8 cellular contexts compared by ENCODE assay signal in genomic region chr5:36878421-36879088, GRCh38. TPM values are rescaled to one million over a fixed set of nuclear protein-coding genes. Genes with fewer than 3 reads are reported as not detected.
DNase-seq lines count a peak whose midpoint lies in the region; ATAC-seq and TF ChIP-seq lines count a peak whose summit lies in the region.

No MANE protein-coding gene starts in this region.

- H3K4me3 Mint-ChIP-seq in activated naive CD8-positive, alpha-beta T cell treated with anti-CD3 and anti-CD28 coated beads, Interleukin-2, amount 50 U/mL, for 24 hours, result peak overlapping the region; percentile 89

- H3K9ac ChIP-seq in skeletal muscle satellite cell (ENCODE audit: low read depth, low read length), result peak overlapping the region; percentile 99

- H3K36me3 Mint-ChIP-seq in activated naive CD8-positive, alpha-beta T cell treated with anti-CD3 and anti-CD28 coated beads, Interleukin-2, amount 50 U/mL, for 24 hours (ENCODE audit: low read depth), result peaks cover 7% of the 10 kb centered on the region

- H3K27ac Mint-ChIP-seq in activated naive CD8-positive, alpha-beta T cell treated with anti-CD3 and anti-CD28 coated beads, Interleukin-2, amount 50 U/mL, for 24 hours, result peak overlapping the region; percentile 98

- H3K4me2 ChIP-seq in skeletal muscle satellite cell (ENCODE audit: low read length), result peak overlapping the region; percentile 95

- H3K27me3 ChIP-seq in skeletal muscle satellite cell (ENCODE audit: control insufficient read depth, insufficient read depth, low read length), result no peaks in the 10 kb centered on the region

- H3K4me1 ChIP-seq in skeletal muscle satellite cell (ENCODE audit: control insufficient read depth, insufficient read depth, low read length), result peaks cover 14% of the 10 kb centered on the region

- H3K4me3 ChIP-seq in iPS-11a (ENCODE audit: low read depth, low read length) (peak overlapping the region; percentile 75), skeletal muscle satellite cell (ENCODE audit: low read length) (peak overlapping the region; percentile 94)

- no peaks in the 10 kb centered on the region for H3K9me3 ChIP-seq in skeletal muscle satellite cell (replicated peaks; ENCODE audit: low read length)

- DNase-seq in NCI-H2029 treated with DMSO at 0.1 percent for 48 hours (lab: John Stamatoyannopoulos, UW) (peak; percentile 15), NCI-H2029 (lab: John Stamatoyannopoulos, UW) (no peak), NCI-H1105 (lab: John Stamatoyannopoulos, UW) (peak; percentile 18), GM10266 (ENCODE audit: extremely low spot score) (no peak)
- DNase-seq in activated naive CD8-positive, alpha-beta T cell treated with anti-CD3 and anti-CD28 coated beads, Interleukin-2, amount 50 U/mL, for 24 hours, result no peak

- ATAC-seq in activated naive CD8-positive, alpha-beta T cell treated with anti-CD3 and anti-CD28 coated beads, Interleukin-2, amount 50 U/mL, for 24 hours, result no peak
- no peak for ATAC-seq in HG03159 (IDR thresholded peaks at IDR 0.05; ENCODE audit: unreplicated experiment)

- no peaks in the 10 kb centered on the region for H3K9me3 Mint-ChIP-seq in activated naive CD8-positive, alpha-beta T cell treated with anti-CD3 and anti-CD28 coated beads, Interleukin-2, amount 50 U/mL, for 24 hours

- peaks cover 53% of the 10 kb centered on the region for H3K4me1 Mint-ChIP-seq in activated naive CD8-positive, alpha-beta T cell treated with anti-CD3 and anti-CD28 coated beads, Interleukin-2, amount 50 U/mL, for 24 hours

- TF ChIP-seq CTCF in GM10266 (IDR thresholded peaks at IDR 0.05; ENCODE audit: control insufficient read depth, insufficient read depth, low read depth, missing control alignments), result no peak

- no peaks in the 10 kb centered on the region for H3K27me3 Mint-ChIP-seq in activated naive CD8-positive, alpha-beta T cell treated with anti-CD3 and anti-CD28 coated beads, Interleukin-2, amount 50 U/mL, for 24 hours

- no peaks in the 10 kb centered on the region for H3K36me3 ChIP-seq in skeletal muscle satellite cell (ENCODE audit: insufficient read depth, low read length)

RNA-seq across cellular contexts. Expression of gene NIPBL, which starts 2.0 kb away (rescaled TPM):
- total RNA-seq in skeletal muscle satellite cell (2012; rRNA removed), result 13.3 and 16.0 TPM in 2 replicates

Comparison
In these comparisons a context has a peak if more than half of its experiments do, and no peak if none do; other contexts are left out.
1. DNase-seq: peak in NCI-H2029 treated with DMSO at 0.1 percent for 48 hours (single experiment) and NCI-H1105 (single experiment); none in NCI-H2029 (single experiment), activated naive CD8-positive, alpha-beta T cell treated with anti-CD3 and anti-CD28 coated beads, Interleukin-2, amount 50 U/mL, for 24 hours (single experiment) and GM10266 (single experiment).